Comparison of ENCODE assay signal across 14 cellular contexts in the genomic region with DNA sequence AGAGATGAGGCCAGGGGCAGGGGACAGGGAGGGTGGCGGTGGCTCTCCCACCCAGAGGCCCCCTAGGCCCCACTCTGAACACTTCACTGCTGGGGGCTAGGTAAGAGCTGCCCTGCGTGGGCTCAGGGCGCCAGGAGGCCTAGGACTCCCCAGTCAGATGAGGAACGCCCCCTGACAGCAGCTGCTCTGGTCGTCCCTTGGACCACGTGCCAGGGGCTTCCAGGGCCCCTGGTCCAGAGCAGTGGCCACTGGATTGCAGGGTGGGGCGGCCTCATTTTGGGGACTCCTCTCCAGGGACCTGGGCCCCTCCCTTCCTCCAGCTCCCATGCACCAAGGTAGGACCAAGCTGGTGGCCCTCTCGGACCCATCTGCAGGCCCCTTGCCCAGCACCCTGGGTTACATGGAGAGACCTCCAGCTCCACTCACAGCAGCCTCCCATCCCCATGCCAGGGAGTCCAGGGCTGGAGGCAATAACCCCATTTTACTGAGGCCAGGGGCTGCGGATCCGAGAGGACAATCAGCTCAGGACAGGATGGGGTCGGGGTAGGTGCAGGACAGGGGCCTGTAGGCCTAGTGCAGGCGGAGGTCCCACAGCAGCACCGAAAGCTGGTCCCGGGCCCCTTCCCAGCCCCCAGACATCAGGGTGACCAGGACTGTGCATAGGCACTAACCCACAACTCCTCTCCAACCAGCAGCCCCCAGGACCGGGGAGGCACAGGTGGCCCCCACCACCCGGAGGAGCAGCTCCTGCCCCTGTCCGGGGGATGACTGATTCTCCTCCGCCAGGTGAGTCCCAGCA. TPM values are rescaled to one million over a fixed set of nuclear protein-coding genes. Genes with fewer than 3 reads are reported as not detected.
DNase-seq lines count a peak whose midpoint lies in the region; ATAC-seq and TF ChIP-seq lines count a peak whose summit lies in the region.
"Had no signal": no experiment of that assay in that cellular context is flagged by ENCODE, and none has a peak within 500 bp of the region (broad histone marks: within the 10 kb centered on the region; RNA-seq: fewer than 3 reads in every experiment).

No MANE protein-coding gene starts in this region.

- no peak overlapping the region for H3K18ac ChIP-seq in mesendoderm (ENCODE audit: low read length)

- peaks cover 0 to 29% (median 7%) of the 10 kb centered on the region in 9 donors for H3K4me1 ChIP-seq in heart right ventricle
- H3K4me1 ChIP-seq in right cardiac atrium (ENCODE audit: control insufficient read depth, insufficient read depth, low read length): no peaks in the 10 kb centered on the region
- H3K4me1 ChIP-seq in prostate gland (replicated peaks): no peaks in the 10 kb centered on the region
- peaks cover 13% of the 10 kb centered on the region for H3K4me1 ChIP-seq in vagina
- no peaks in the 10 kb centered on the region for H3K4me1 ChIP-seq in mesendoderm (ENCODE audit: control insufficient read depth, low read depth, low read length)

- WGBS in heart right ventricle, 2 donors: 68 to 83% methylated on average over 18 of the region's 18 CpGs
- 78% methylated on average over 18 of the region's 18 CpGs for WGBS in right cardiac atrium
- 82% methylated on average over 15 of the region's 18 CpGs for WGBS in prostate gland
- WGBS in mesendoderm (ENCODE audit: extremely low coverage, insufficient coverage, low lambda C conversion rate): no CpG with 5 or more reads among the region's 18 CpGs

- H4K8ac ChIP-seq in mesendoderm (ENCODE audit: low read depth, low read length): no peak overlapping the region

- no peaks in the 10 kb centered on the region for H3K79me1 ChIP-seq in mesendoderm (ENCODE audit: low read length)

- DNase-seq in heart right ventricle: peak in 1 of 2 donors; percentile 25
- no peak for DNase-seq in Right ventricle myocardium inferior (ENCODE audit: missing footprints)
- DNase-seq in right cardiac atrium: peak; percentile 40 to 70 (median 68)
- DNase-seq in prostate gland (ENCODE audit: low spot score): no peak
- DNase-seq in vagina (ENCODE audit: extremely low spot score in 2 of 2): no peak
- no peak for DNase-seq in mesendoderm
- no peak for DNase-seq in foreskin fibroblast
- no peak for DNase-seq in erythroblast (lab: John Stamatoyannopoulos, UW)
- DNase-seq: activated CD4-positive, CD25-positive, alpha-beta regulatory T cell; body of pancreas; NCI-H1048; NCI-H524; stimulated activated naive CD4-positive, alpha-beta T cell had no signal

- H3K9me3 ChIP-seq in heart right ventricle: no peaks in the 10 kb centered on the region
- H3K9me3 ChIP-seq in right cardiac atrium (ENCODE audit: control insufficient read depth, low read length): no peaks in the 10 kb centered on the region
- H3K9me3 ChIP-seq in prostate gland: no peaks in the 10 kb centered on the region
- no peaks in the 10 kb centered on the region for H3K9me3 ChIP-seq in vagina
- H3K9me3 ChIP-seq: body of pancreas, neutrophil had no signal

- H3K27me3 ChIP-seq in heart right ventricle (peaks cover 0 to 88% (median 0%) of the 10 kb centered on the region in 7 donors), right cardiac atrium (ENCODE audit: control insufficient read depth, insufficient read depth) (no peaks in the 10 kb centered on the region), prostate gland (replicated peaks; ENCODE audit: insufficient read depth) (no peaks in the 10 kb centered on the region), vagina (peaks cover 4% of the 10 kb centered on the region), mesendoderm (ENCODE audit: insufficient read depth, low read length, poor library complexity) (no peaks in the 10 kb centered on the region)
- H3K27me3 ChIP-seq: body of pancreas had no signal

- H3K4me2 ChIP-seq in mesendoderm (ENCODE audit: low read length): no peak overlapping the region

- H3K4ac ChIP-seq in mesendoderm (ENCODE audit: low read depth, low read length): no peak overlapping the region

- H3K36me3 ChIP-seq in heart right ventricle (peaks cover 0 to 55% (median 17%) of the 10 kb centered on the region in 9 donors), prostate gland (no peaks in the 10 kb centered on the region), vagina (no peaks in the 10 kb centered on the region), mesendoderm (ENCODE audit: control insufficient read depth, insufficient read depth, low read length) (no peaks in the 10 kb centered on the region)
- H3K36me3 ChIP-seq: neutrophil had no signal

- ATAC-seq in heart right ventricle: no peak
- ATAC-seq in Right ventricle myocardium inferior: no peak
- peak in 1 of 2 donors; percentile 0 for ATAC-seq in right cardiac atrium
- ATAC-seq: body of pancreas had no signal

- H3K23ac ChIP-seq in mesendoderm (ENCODE audit: low read length): no peak overlapping the region

- TF ChIP-seq POLR2A in prostate gland (IDR thresholded peaks at IDR 0.05) (no peak), vagina (IDR thresholded peaks at IDR 0.05) (no peak), erythroblast (IDR thresholded peaks at IDR 0.05; ENCODE audit: low read length) (no peak)

- no peaks in the 10 kb centered on the region for H3K79me2 ChIP-seq in mesendoderm (ENCODE audit: control insufficient read depth, insufficient read depth, low read length)

- H3K27ac ChIP-seq in heart right ventricle (peak overlapping the region; percentile 92 to 99 (median 96)), right cardiac atrium (ENCODE audit: low read length) (peak overlapping the region; percentile 69), prostate gland (peak overlapping the region in 1 of 2 donors; percentile 29), vagina (no peak overlapping the region), mesendoderm (ENCODE audit: low read depth, low read length) (no peak overlapping the region)
- H3K27ac ChIP-seq: neutrophil had no signal

- intact Hi-C loops in heart right ventricle (cut with DNase I): loop anchor here in 4 of 10 donors (2.0 kb wide), 1 partner anchor 19 kb away; no protein-coding TSS in a partner anchor
- intact Hi-C loops in Right ventricle myocardium inferior (cut with DNase I): loop anchor here (2.0 kb wide), 1 partner anchor 19 kb away; no protein-coding TSS in a partner anchor
- intact Hi-C loops in right cardiac atrium (cut with DNase I): no loop called here
- intact Hi-C loops in prostate gland (cut with DNase I): no loop called here
- intact Hi-C loops in vagina (cut with DNase I): no loop called here

- no peak overlapping the region for H3K56ac ChIP-seq in mesendoderm (ENCODE audit: low read length)

- H2AK5ac ChIP-seq in mesendoderm (ENCODE audit: low read length): no peak overlapping the region

- H3K4me3 ChIP-seq in heart right ventricle: peak overlapping the region; percentile 57 to 83 (median 76)
- H3K4me3 ChIP-seq in right cardiac atrium (ENCODE audit: low read length): peak overlapping the region; percentile 64
- H3K4me3 ChIP-seq in prostate gland: peak overlapping the region; percentile 3 to 48
- peak overlapping the region; percentile 43 to 52 for H3K4me3 ChIP-seq in vagina
- no peak overlapping the region for H3K4me3 ChIP-seq in mesendoderm (ENCODE audit: low read length)
- H3K4me3 ChIP-seq in foreskin fibroblast (ENCODE audit: low read depth in 1 of 2, low read length in 2 of 2): no peak overlapping the region
- H3K4me3 ChIP-seq: body of pancreas had no signal

- TF ChIP-seq CTCF in heart right ventricle (IDR thresholded peaks at IDR 0.05) (no peak), prostate gland (IDR thresholded peaks at IDR 0.05) (no peak), vagina (IDR thresholded peaks at IDR 0.05) (no peak), foreskin fibroblast (IDR thresholded peaks at IDR 0.05; ENCODE audit: low read depth, low read length) (no peak)

- no peak overlapping the region for H2BK15ac ChIP-seq in mesendoderm (replicated peaks; ENCODE audit: low read depth)

- no peak overlapping the region for H4K5ac ChIP-seq in mesendoderm (ENCODE audit: low read length)

- H2BK5ac ChIP-seq in mesendoderm (ENCODE audit: low read length): no peak overlapping the region

- no peak overlapping the region for H2BK120ac ChIP-seq in mesendoderm (ENCODE audit: low read depth, low read length)

- no peak overlapping the region for H3K9ac ChIP-seq in mesendoderm (ENCODE audit: low read length)

RNA-seq across cellular contexts. Expression of a gene that starts 1.5 kb away (rescaled TPM):
- total RNA-seq in heart right ventricle (100 to 1,000 TPM in 5 of 10 donors, 10 to 100 TPM in 5; 68.6 to 115 (median 99.6) TPM), Right ventricle myocardium inferior (72.0 TPM), right cardiac atrium (100 to 1,000 TPM in 1 of 4 donors, 10 to 100 TPM in 3; 73.3 to 148 (median 83.0) TPM), prostate gland (100 to 1,000 TPM in 1 of 2 donors, 10 to 100 TPM in 1; 49.3 to 118 TPM), vagina (272 TPM)
- polyA plus RNA-seq in heart right ventricle (100 to 1,000 TPM; 160 to 377 TPM), right cardiac atrium (113 TPM)
- polyA plus RNA-seq in mesendoderm (2013, experiment 1 of 2): 14.0 TPM
- 13.6 TPM for polyA plus RNA-seq in mesendoderm (2013, experiment 2 of 2)

RNA-seq across cellular contexts. Expression of a gene that starts 23.1 kb away (rescaled TPM):
- total RNA-seq in heart right ventricle (10 to 100 TPM; 48.1 to 83.3 (median 58.4) TPM), Right ventricle myocardium inferior (57.9 TPM), right cardiac atrium (10 to 100 TPM; 63.0 to 92.0 (median 70.2) TPM), prostate gland (10 to 100 TPM; 44.9 to 50.0 TPM), vagina (87.2 TPM)
- polyA plus RNA-seq in heart right ventricle (100 to 1,000 TPM in 1 of 2 donors, 10 to 100 TPM in 1; 97.2 to 195 TPM), right cardiac atrium (149 TPM)
- polyA plus RNA-seq in mesendoderm (2013, experiment 1 of 2): 14.1 TPM
- 14.3 TPM for polyA plus RNA-seq in mesendoderm (2013, experiment 2 of 2)

RNA-seq across cellular contexts. Expression of a gene that starts 48.2 kb away (rescaled TPM):
- total RNA-seq in heart right ventricle (10 to 100 TPM; 15.7 to 26.1 (median 17.9) TPM), Right ventricle myocardium inferior (16.4 TPM), right cardiac atrium (10 to 100 TPM; 34.2 to 40.8 (median 36.4) TPM), prostate gland (10 to 100 TPM; 18.9 to 27.8 TPM), vagina (11.5 TPM)
- polyA plus RNA-seq in heart right ventricle (10 to 100 TPM; 24.8 to 37.9 TPM), right cardiac atrium (42.7 TPM)
- polyA plus RNA-seq in mesendoderm (2013, experiment 1 of 2): 17.8 TPM
- 18.1 TPM for polyA plus RNA-seq in mesendoderm (2013, experiment 2 of 2)

Comparison
In these comparisons a context has a peak if more than half of its experiments do, and no peak if none do; other contexts are left out.
1. DNase-seq: peak in right cardiac atrium (3 of 3); none in Right ventricle myocardium inferior (single experiment), prostate gland (single experiment), vagina (0 of 2), mesendoderm (single experiment), foreskin fibroblast (0 of 2) and erythroblast (0 of 2).
2. H3K27ac ChIP-seq: peak in heart right ventricle (10 of 10) and right cardiac atrium (single experiment); none in vagina (single experiment) and mesendoderm (single experiment).
3. H3K4me3 ChIP-seq: peak in heart right ventricle (10 of 10), right cardiac atrium (single experiment), prostate gland (2 of 2) and vagina (2 of 2); none in mesendoderm (single experiment) and foreskin fibroblast (0 of 2).